Comparison of ENCODE assay signal across 16 cellular contexts in the genomic region with DNA sequence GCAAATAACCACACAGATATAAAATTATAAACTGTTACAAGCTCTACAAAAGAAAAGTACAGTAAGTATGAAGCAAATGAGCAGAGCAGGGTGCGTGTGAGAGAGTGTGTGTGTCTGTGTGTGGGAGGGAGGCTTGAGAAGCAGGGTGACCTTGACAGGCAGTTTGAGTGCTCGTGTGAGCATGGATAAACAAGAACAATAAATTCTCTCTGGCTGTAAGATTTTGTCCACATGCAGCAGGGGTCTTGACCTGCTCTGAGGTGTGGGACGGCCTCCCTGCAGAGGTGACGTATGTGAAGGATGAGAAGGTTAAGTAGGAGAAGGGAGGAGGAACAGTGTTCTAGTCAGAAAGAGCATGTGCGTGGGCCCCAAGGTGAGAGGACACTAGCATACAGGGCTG.
"Had no signal": no experiment of that assay in that cellular context is flagged by ENCODE, and none has a peak within 500 bp of the region (broad histone marks: within the 10 kb centered on the region; RNA-seq: fewer than 3 reads in every experiment).

No MANE protein-coding gene starts in this region.

- ATAC-seq: activated CD8-positive, alpha-beta T cell treated with anti-CD3 and anti-CD28 coated beads, Interleukin-2, amount 10 ng/mL, durations not matched to agents 7 days and 5 days; gastroesophageal sphincter; heart right ventricle; left colon; pancreas; stimulated activated memory B cell treated with anti-CD40 and anti-IgM and Interleukin-4, amounts not matched to agents 10 μg/mL and 1 μg/mL and 100 μg/mL, for 72 hours; T-helper 17 cell had no signal

- H3K4me3 Mint-ChIP-seq: activated CD8-positive, alpha-beta T cell treated with anti-CD3 and anti-CD28 coated beads, Interleukin-2, amount 10 ng/mL, durations not matched to agents 7 days and 5 days; neural crest cell; stimulated activated memory B cell treated with anti-CD40 and anti-IgM and Interleukin-4, amounts not matched to agents 10 μg/mL and 1 μg/mL and 100 μg/mL, for 72 hours; T-helper 17 cell had no signal

- H3K4me3 ChIP-seq: coronary artery, gastroesophageal sphincter, heart right ventricle, lung, pancreas, tibial nerve had no signal

- H3K27me3 Mint-ChIP-seq: stimulated activated memory B cell treated with anti-CD40 and anti-IgM and Interleukin-4, amounts not matched to agents 10 μg/mL and 1 μg/mL and 100 μg/mL, for 72 hours; T-helper 17 cell had no signal

- H3K4me1 Mint-ChIP-seq: stimulated activated memory B cell treated with anti-CD40 and anti-IgM and Interleukin-4, amounts not matched to agents 10 μg/mL and 1 μg/mL and 100 μg/mL, for 72 hours had no signal

- DNase-seq: activated CD4-positive, alpha-beta T cell treated with anti-CD3 and anti-CD28 coated beads for 48 hours; activated CD8-positive, alpha-beta memory T cell treated with anti-CD3 and anti-CD28 coated beads, Interleukin-2, amount 50 U/mL, for 4 hours; activated CD8-positive, alpha-beta T cell treated with anti-CD3 and anti-CD28 coated beads, Interleukin-2, amount 10 ng/mL, durations not matched to agents 7 days and 5 days; activated naive CD4-positive, alpha-beta T cell; effector CD8-positive, alpha-beta T cell; heart right ventricle; left colon; midbrain; pancreas; T-helper 17 cell had no signal

- H3K27ac Mint-ChIP-seq: activated CD8-positive, alpha-beta T cell treated with anti-CD3 and anti-CD28 coated beads, Interleukin-2, amount 10 ng/mL, durations not matched to agents 7 days and 5 days; stimulated activated memory B cell treated with anti-CD40 and anti-IgM and Interleukin-4, amounts not matched to agents 10 μg/mL and 1 μg/mL and 100 μg/mL, for 72 hours; T-helper 17 cell had no signal
